In the genomic region with DNA sequence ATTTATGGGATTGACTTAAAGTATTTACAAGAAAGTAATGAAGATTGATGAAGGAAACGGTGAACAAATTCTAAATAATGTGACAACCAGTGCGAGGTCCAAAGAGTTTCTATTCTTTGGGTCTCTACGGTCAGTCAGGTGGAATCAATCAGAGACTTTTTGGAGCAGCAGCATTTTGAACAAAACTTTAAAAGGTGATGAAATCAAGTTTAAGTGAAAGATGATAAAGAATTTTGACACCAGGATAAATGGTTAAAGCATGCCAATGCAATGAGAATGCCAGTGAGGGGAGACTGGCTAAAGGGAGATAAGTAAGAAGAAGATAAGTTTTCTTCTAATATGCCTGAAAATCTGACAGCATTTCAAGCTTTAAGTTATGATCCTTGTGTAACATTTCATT, we compare ENCODE assay signal across 18 cellular contexts.
"Had no signal": no experiment of that assay in that cellular context is flagged by ENCODE, and none has a peak within 500 bp of the region (broad histone marks: within the 10 kb centered on the region; RNA-seq: fewer than 3 reads in every experiment).

No MANE protein-coding gene starts in this region.

- H3K4me3 ChIP-seq: adrenal gland, esophagus squamous epithelium, lower lobe of right lung, tibial artery had no signal

- H3K4me3 Mint-ChIP-seq: activated CD4-positive, alpha-beta T cell treated with anti-CD3 and anti-CD28 coated beads, Interleukin-2, amount 10 ng/mL, durations not matched to agents 24 days and 14 days; activated CD8-positive, alpha-beta T cell treated with anti-CD3 and anti-CD28 coated beads for 36 hours; activated naive CD4-positive, alpha-beta T cell treated with anti-CD3 and anti-CD28 coated beads, Interleukin-2, amount 50 U/mL, for 24 hours; activated T-cell treated with anti-CD3 and anti-CD28 coated beads, Interleukin-2, amount 50 U/mL, for 4 hours; effector memory CD8-positive, alpha-beta T cell; natural killer cell treated with Interleukin-12 subunit alpha and Interleukin-12 subunit beta and Interleukin-15 and Interleukin-18, amount 100 ng/mL, for 72 hours had no signal

- ATAC-seq: activated CD8-positive, alpha-beta T cell treated with anti-CD3 and anti-CD28 coated beads for 36 hours; activated T-cell treated with anti-CD3 and anti-CD28 coated beads, Interleukin-2, amount 50 U/mL, for 4 hours; effector memory CD8-positive, alpha-beta T cell; lower lobe of right lung; natural killer cell treated with Interleukin-12 subunit alpha and Interleukin-12 subunit beta and Interleukin-15 and Interleukin-18, amount 100 ng/mL, for 72 hours had no signal

- H3K27ac Mint-ChIP-seq: activated CD4-positive, alpha-beta T cell treated with anti-CD3 and anti-CD28 coated beads, Interleukin-2, amount 10 ng/mL, durations not matched to agents 24 days and 14 days; activated CD8-positive, alpha-beta T cell treated with anti-CD3 and anti-CD28 coated beads for 36 hours; activated naive CD4-positive, alpha-beta T cell treated with anti-CD3 and anti-CD28 coated beads, Interleukin-2, amount 50 U/mL, for 24 hours; effector memory CD8-positive, alpha-beta T cell had no signal

- H3K36me3 Mint-ChIP-seq: activated naive CD4-positive, alpha-beta T cell treated with anti-CD3 and anti-CD28 coated beads, Interleukin-2, amount 50 U/mL, for 24 hours had no signal

- H3K9me3 Mint-ChIP-seq: activated CD8-positive, alpha-beta T cell treated with anti-CD3 and anti-CD28 coated beads for 36 hours; activated T-cell treated with anti-CD3 and anti-CD28 coated beads, Interleukin-2, amount 50 U/mL, for 4 hours; effector memory CD8-positive, alpha-beta T cell had no signal

- DNase-seq: activated CD4-positive, alpha-beta T cell treated with anti-CD3 and anti-CD28 coated beads, Interleukin-2, amount 10 ng/mL, durations not matched to agents 24 days and 14 days; activated CD4-positive, CD25-positive, alpha-beta regulatory T cell; activated CD8-positive, alpha-beta T cell treated with anti-CD3 and anti-CD28 coated beads for 36 hours; activated effector memory CD4-positive, alpha-beta T cell treated with anti-CD3 and anti-CD28 coated beads, Interleukin-2, amount 50 U/mL, for 16 hours; activated T-cell treated with anti-CD3 and anti-CD28 coated beads, Interleukin-2, amount 50 U/mL, for 4 hours; adrenal gland; effector memory CD8-positive, alpha-beta T cell; esophagus squamous epithelium; left cardiac atrium; lower lobe of right lung; posterior cingulate gyrus; stimulated activated CD4-positive, alpha-beta T cell treated with anti-CD3 and anti-CD28 coated beads, Interleukin-2, amount 100 ng/mL, for 24 hours; stimulated activated naive CD4-positive, alpha-beta T cell treated with Interleukin-2 at 50 U/mL for 16 hours; substantia nigra; T1000; tibial artery had no signal
